Comparison of ENCODE assay signal across 28 cellular contexts in genomic region chr10:103291588-103291987, GRCh38. TPM values are rescaled to one million over a fixed set of nuclear protein-coding genes. Genes with fewer than 3 reads are reported as not detected.
"Had no signal": no experiment of that assay in that cellular context is flagged by ENCODE, and none has a peak within 500 bp of the region (broad histone marks: within the 10 kb centered on the region; RNA-seq: fewer than 3 reads in every experiment).

No MANE protein-coding gene starts in this region.

- H3K27ac ChIP-seq: colonic mucosa, epithelial cell of prostate, esophagus squamous epithelium, gastrocnemius medialis, heart right ventricle, left ventricle myocardium inferior, lower lobe of right lung had no signal

- ATAC-seq: effector memory CD8-positive, alpha-beta T cell; esophagus mucosa; gastrocnemius medialis; heart right ventricle; left cardiac atrium; lower lobe of right lung; naive thymus-derived CD4-positive, alpha-beta T cell had no signal

- DNase-seq: colonic mucosa; cortex of kidney; effector CD8-positive, alpha-beta T cell; effector memory CD8-positive, alpha-beta T cell; endodermal cell; erythroblast; esophagus squamous epithelium; foreskin fibroblast; foreskin melanocyte; gastrocnemius medialis; glutamatergic neuron; head of caudate nucleus; heart right ventricle; hippocampal formation; left cardiac atrium; left ventricle myocardium inferior; lower lobe of right lung; mesenchymal stem cell; midbrain; naive thymus-derived CD4-positive, alpha-beta T cell had no signal

- FAIRE-seq: endometrium, islet of Langerhans, keratinocyte had no signal

- H3K36me3 ChIP-seq: colonic mucosa, esophagus squamous epithelium, gastrocnemius medialis, heart right ventricle, left ventricle myocardium inferior, lower lobe of right lung had no signal

- H3K9me3 ChIP-seq: colonic mucosa, esophagus squamous epithelium, gastrocnemius medialis, heart right ventricle, left ventricle myocardium inferior, lower lobe of right lung had no signal

- H3K4me3 ChIP-seq: colonic mucosa, esophagus squamous epithelium, gastrocnemius medialis, heart right ventricle, left ventricle myocardium inferior, lower lobe of right lung had no signal

- H3K27me3 ChIP-seq: colonic mucosa had no signal

- H3K4me1 ChIP-seq: colonic mucosa, esophagus squamous epithelium, gastrocnemius medialis, heart right ventricle, left ventricle myocardium inferior, lower lobe of right lung had no signal

RNA-seq across cellular contexts. Expression of gene INA, which starts 14.7 kb away (rescaled TPM):
- total RNA-seq: heart right ventricle, left cardiac atrium, left ventricle myocardium inferior, lower lobe of right lung had no signal
- polyA plus RNA-seq: naive thymus-derived CD4-positive, alpha-beta T cell had no signal

RNA-seq across cellular contexts. Expression of gene RPEL1, which starts 45.9 kb away (rescaled TPM):
- total RNA-seq: colonic mucosa; endodermal cell; esophagus mucosa; esophagus squamous epithelium; gastrocnemius medialis; glomerular endothelial cell; heart right ventricle; left cardiac atrium; left ventricle myocardium inferior; lower leg skin; mononuclear cell; naive thymus-derived CD4-positive, alpha-beta T cell had no signal
- polyA plus RNA-seq: naive thymus-derived CD4-positive, alpha-beta T cell had no signal
